Comparison of ENCODE assay signal across 12 cellular contexts in the genomic region with DNA sequence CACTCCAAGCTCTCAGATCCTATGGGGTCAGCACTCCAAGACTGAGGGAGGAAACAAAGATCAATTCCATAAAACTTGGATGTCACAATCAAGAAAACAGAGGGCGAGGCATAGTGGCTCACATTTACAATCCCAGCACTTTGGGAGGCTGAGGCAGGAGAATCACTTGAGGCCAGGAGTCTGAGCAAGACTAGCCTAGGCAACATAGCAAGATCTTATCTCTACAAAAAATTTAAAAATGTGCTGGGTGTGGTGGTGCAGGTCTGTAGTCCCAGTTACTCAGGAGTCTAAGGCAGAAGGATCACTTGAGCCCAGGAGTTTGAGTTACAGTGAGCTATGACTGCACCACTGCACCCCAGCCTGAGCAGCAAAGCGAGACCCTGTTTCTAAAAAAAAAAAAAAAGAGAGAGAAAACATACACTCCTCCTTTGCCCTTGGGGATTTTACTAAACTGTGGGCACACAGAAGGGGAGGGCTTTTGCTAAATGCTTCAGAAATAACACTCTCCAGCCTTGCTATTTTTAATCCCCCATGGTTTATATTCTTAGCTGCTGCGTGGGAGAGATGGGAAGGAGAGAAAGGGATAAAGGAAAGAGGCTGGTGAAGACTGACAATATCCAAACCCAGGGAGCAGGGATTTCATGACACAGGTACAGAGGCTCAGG. TPM values are rescaled to one million over a fixed set of nuclear protein-coding genes. Genes with fewer than 3 reads are reported as not detected.
DNase-seq lines count a peak whose midpoint lies in the region; ATAC-seq, FAIRE-seq and TF ChIP-seq lines count a peak whose summit lies in the region.
"Had no signal": no experiment of that assay in that cellular context is flagged by ENCODE, and none has a peak within 500 bp of the region (broad histone marks: within the 10 kb centered on the region; RNA-seq: fewer than 3 reads in every experiment).

No MANE protein-coding gene starts in this region.

- no peak for ATAC-seq in HG02870 (IDR thresholded peaks at IDR 0.05; ENCODE audit: unreplicated experiment)

- H3K27me3 Mint-ChIP-seq in IgD-negative memory B cell, result no peaks in the 10 kb centered on the region
- H3K27me3 Mint-ChIP-seq in activated T-helper 2 cell treated with anti-CD3 and anti-CD28 coated beads, Interferon-gamma antibody, Interleukin-2, Interleukin-4, amounts not matched to agents 10 μg/mL and 5 μg/mL and 100 μg/mL, durations not matched to agents 14 hours and 24 hours and 36 hours (ENCODE audit: low read depth), result no peaks in the 10 kb centered on the region

- peak overlapping the region; percentile 72 to 74 for H3K27ac ChIP-seq in right atrium auricular region
- H3K27ac ChIP-seq in stomach smooth muscle (ENCODE audit: low read length), result peak overlapping the region; percentile 70

- H3K4me3 Mint-ChIP-seq in IgD-negative memory B cell, result peak overlapping the region; percentile 67 to 89 (median 78)
- no peak overlapping the region for H3K4me3 Mint-ChIP-seq in activated T-helper 2 cell treated with anti-CD3 and anti-CD28 coated beads, Interferon-gamma antibody, Interleukin-2, Interleukin-4, amounts not matched to agents 10 μg/mL and 5 μg/mL and 100 μg/mL, durations not matched to agents 14 hours and 24 hours and 36 hours (ENCODE audit: low read depth)

- peaks cover 95% of the 10 kb centered on the region for H3K36me3 ChIP-seq in right atrium auricular region
- H3K36me3 ChIP-seq in stomach smooth muscle (ENCODE audit: control insufficient read depth in 2 of 2, insufficient read depth in 2 of 2, low read length in 2 of 2), result peaks cover 56% of the 10 kb centered on the region in 2 donors

- TF ChIP-seq CTCF in right atrium auricular region (IDR thresholded peaks at IDR 0.05), result no peak

- H3K4me1 Mint-ChIP-seq in IgD-negative memory B cell, result peaks cover 25 to 41% (median 35%) of the 10 kb centered on the region in 3 donors
- H3K4me1 Mint-ChIP-seq in activated T-helper 2 cell treated with anti-CD3 and anti-CD28 coated beads, Interferon-gamma antibody, Interleukin-2, Interleukin-4, amounts not matched to agents 10 μg/mL and 5 μg/mL and 100 μg/mL, durations not matched to agents 14 hours and 24 hours and 36 hours (ENCODE audit: low read depth), result peaks cover 17% of the 10 kb centered on the region

- no peak for FAIRE-seq in GM19239 (lab: Jason Lieb, UNC)

- H3K4me3 ChIP-seq in right atrium auricular region (no peak overlapping the region), stomach smooth muscle (ENCODE audit: low read length in 2 of 2) (no peak overlapping the region)

- H3K4me1 ChIP-seq in right atrium auricular region (peaks cover 0 to 39% of the 10 kb centered on the region in 2 donors), stomach smooth muscle (ENCODE audit: control insufficient read depth, insufficient read depth, low read length) (peaks cover 32% of the 10 kb centered on the region)

- no peaks in the 10 kb centered on the region for H3K9me3 Mint-ChIP-seq in IgD-negative memory B cell
- no peaks in the 10 kb centered on the region for H3K9me3 Mint-ChIP-seq in activated T-helper 2 cell treated with anti-CD3 and anti-CD28 coated beads, Interferon-gamma antibody, Interleukin-2, Interleukin-4, amounts not matched to agents 10 μg/mL and 5 μg/mL and 100 μg/mL, durations not matched to agents 14 hours and 24 hours and 36 hours

- H3K27me3 ChIP-seq in right atrium auricular region, result no peaks in the 10 kb centered on the region
- no peaks in the 10 kb centered on the region for H3K27me3 ChIP-seq in stomach smooth muscle (ENCODE audit: control insufficient read depth in 1 of 2, insufficient read depth in 2 of 2, low read length in 2 of 2)

- intact Hi-C loops in activated T-helper 2 cell treated with anti-CD3 and anti-CD28 coated beads, Interferon-gamma antibody, Interleukin-2, Interleukin-4, amounts not matched to agents 10 μg/mL and 5 μg/mL and 100 μg/mL, durations not matched to agents 14 hours and 24 hours and 36 hours (cut with micrococcal nuclease), result no loop called here

- H3K9ac ChIP-seq in stomach smooth muscle (ENCODE audit: low read length in 2 of 2), result peak overlapping the region in 1 of 2 donors; percentile 29

- H3K9me3 ChIP-seq in right atrium auricular region (no peaks in the 10 kb centered on the region), stomach smooth muscle (ENCODE audit: control insufficient read depth in 2 of 2, low read length in 2 of 2) (no peaks in the 10 kb centered on the region)

- H3K36me3 Mint-ChIP-seq in IgD-negative memory B cell, result peaks cover 7% of the 10 kb centered on the region
- peaks cover 72% of the 10 kb centered on the region for H3K36me3 Mint-ChIP-seq in activated T-helper 2 cell treated with anti-CD3 and anti-CD28 coated beads, Interferon-gamma antibody, Interleukin-2, Interleukin-4, amounts not matched to agents 10 μg/mL and 5 μg/mL and 100 μg/mL, durations not matched to agents 14 hours and 24 hours and 36 hours (ENCODE audit: low read depth)

- peak overlapping the region; percentile 72 to 90 (median 78) for H3K27ac Mint-ChIP-seq in IgD-negative memory B cell
- H3K27ac Mint-ChIP-seq in activated T-helper 2 cell treated with anti-CD3 and anti-CD28 coated beads, Interferon-gamma antibody, Interleukin-2, Interleukin-4, amounts not matched to agents 10 μg/mL and 5 μg/mL and 100 μg/mL, durations not matched to agents 14 hours and 24 hours and 36 hours, result peak overlapping the region; percentile 62

- no peak for DNase-seq in activated T-helper 2 cell treated with anti-CD3 and anti-CD28 coated beads, Interferon-gamma antibody, Interleukin-2, Interleukin-4, amounts not matched to agents 10 μg/mL and 5 μg/mL and 100 μg/mL, durations not matched to agents 14 hours and 24 hours and 36 hours (ENCODE audit: low spot score)
- no peak for DNase-seq in right atrium auricular region (ENCODE audit: low spot score)
- DNase-seq in DMS79 (lab: John Stamatoyannopoulos, UW), result no peak
- no peak for DNase-seq in GM19239 (ENCODE audit: insufficient read length, low spot score)
- DNase-seq: activated CD4-positive, alpha-beta T cell treated with anti-CD3 and anti-CD28 coated beads for 4 hours; cortex of kidney; NK-92 treated with Interleukin-12 subunit alpha and Interleukin-12 subunit beta, amount 100 ng/mL, for 24 hours; retina; stimulated activated CD8-positive, alpha-beta memory T cell treated with anti-CD3 and anti-CD28 coated beads, Interleukin-4, amount 100 ng/mL, for 48 hours had no signal

RNA-seq across cellular contexts. Expression of gene ARHGEF2, which starts 18.1 kb away (rescaled TPM):
- polyA plus RNA-seq in IgD-negative memory B cell, result 43.9 TPM
- total RNA-seq in activated T-helper 2 cell treated with anti-CD3 and anti-CD28 coated beads, Interferon-gamma antibody, Interleukin-2, Interleukin-4, amounts not matched to agents 10 μg/mL and 5 μg/mL and 100 μg/mL, durations not matched to agents 14 hours and 24 hours and 36 hours, result 211 and 216 TPM in 2 replicates
- total RNA-seq in right atrium auricular region, result 10 to 100 TPM; 50.8 to 69.8 TPM

RNA-seq across cellular contexts. Expression of gene RXFP4, which starts 18.8 kb away (rescaled TPM):
- polyA plus RNA-seq in IgD-negative memory B cell, result 0.78 TPM
- total RNA-seq in activated T-helper 2 cell treated with anti-CD3 and anti-CD28 coated beads, Interferon-gamma antibody, Interleukin-2, Interleukin-4, amounts not matched to agents 10 μg/mL and 5 μg/mL and 100 μg/mL, durations not matched to agents 14 hours and 24 hours and 36 hours, result not detected in 2 replicates
- not detected for total RNA-seq in right atrium auricular region

RNA-seq across cellular contexts. Expression of gene KHDC4, which starts 26.0 kb away (rescaled TPM):
- polyA plus RNA-seq in IgD-negative memory B cell, result 8.0 TPM
- 78.4 and 83.5 TPM in 2 replicates for total RNA-seq in activated T-helper 2 cell treated with anti-CD3 and anti-CD28 coated beads, Interferon-gamma antibody, Interleukin-2, Interleukin-4, amounts not matched to agents 10 μg/mL and 5 μg/mL and 100 μg/mL, durations not matched to agents 14 hours and 24 hours and 36 hours
- total RNA-seq in right atrium auricular region, result 10 to 100 TPM; 13.4 to 25.9 TPM

RNA-seq across cellular contexts. Expression of gene RIT1, which starts 49.1 kb away (rescaled TPM):
- polyA plus RNA-seq in IgD-negative memory B cell, result 12.7 TPM
- 20.0 and 27.0 TPM in 2 replicates for total RNA-seq in activated T-helper 2 cell treated with anti-CD3 and anti-CD28 coated beads, Interferon-gamma antibody, Interleukin-2, Interleukin-4, amounts not matched to agents 10 μg/mL and 5 μg/mL and 100 μg/mL, durations not matched to agents 14 hours and 24 hours and 36 hours
- 10 to 100 TPM; 13.3 to 25.3 TPM for total RNA-seq in right atrium auricular region
